In genomic region chr7:31061185-31061584, GRCh38 we compare ENCODE assay signal across 23 cellular contexts. TPM values are rescaled to one million over a fixed set of nuclear protein-coding genes. Genes with fewer than 3 reads are reported as not detected.
DNase-seq lines count a peak whose midpoint lies in the region; ATAC-seq and TF ChIP-seq lines count a peak whose summit lies in the region.
"Had no signal": no experiment of that assay in that cellular context is flagged by ENCODE, and none has a peak within 500 bp of the region (broad histone marks: within the 10 kb centered on the region; RNA-seq: fewer than 3 reads in every experiment).

No MANE protein-coding gene starts in this region.

- peak; percentile 60 for ATAC-seq in GM23338
- ATAC-seq: lower lobe of right lung had no signal

- H3K9me2 ChIP-seq in GM23338 (ENCODE audit: insufficient read depth): no peaks in the 10 kb centered on the region

- no peak overlapping the region for H3K4me3 Mint-ChIP-seq in GM23338
- no peak overlapping the region for H3K4me3 Mint-ChIP-seq in T-helper 2 cell treated with Interferon-gamma antibody and Interleukin-4, amounts not matched to agents 5 μg/mL and 100 μg/mL, for 36 hours
- H3K4me3 Mint-ChIP-seq: activated CD4-positive, alpha-beta memory T cell treated with anti-CD3 and anti-CD28 coated beads for 36 hours; activated naive CD4-positive, alpha-beta T cell treated with anti-CD3 and anti-CD28 coated beads for 36 hours had no signal

- no peaks in the 10 kb centered on the region for H3K36me3 ChIP-seq in GM23338 (ENCODE audit: insufficient read depth)
- H3K36me3 ChIP-seq: lower lobe of right lung had no signal

- no peak overlapping the region for H3K4me3 ChIP-seq in GM23338
- H3K4me3 ChIP-seq: lower lobe of right lung had no signal

- H3K4me2 ChIP-seq in GM23338: no peak overlapping the region

- no peak overlapping the region for H2AFZ ChIP-seq in GM23338
- H2AFZ ChIP-seq: parathyroid adenoma had no signal

- H3K27ac Mint-ChIP-seq in GM23338: no peak overlapping the region
- H3K27ac Mint-ChIP-seq in T-helper 2 cell treated with Interferon-gamma antibody and Interleukin-4, amounts not matched to agents 5 μg/mL and 100 μg/mL, for 36 hours: no peak overlapping the region
- H3K27ac Mint-ChIP-seq: activated CD4-positive, alpha-beta memory T cell treated with anti-CD3 and anti-CD28 coated beads for 36 hours; activated naive CD4-positive, alpha-beta T cell treated with anti-CD3 and anti-CD28 coated beads for 36 hours had no signal

- no peaks in the 10 kb centered on the region for H3K9me3 Mint-ChIP-seq in GM23338
- no peaks in the 10 kb centered on the region for H3K9me3 Mint-ChIP-seq in T-helper 2 cell treated with Interferon-gamma antibody and Interleukin-4, amounts not matched to agents 5 μg/mL and 100 μg/mL, for 36 hours
- H3K9me3 Mint-ChIP-seq: activated CD4-positive, alpha-beta memory T cell treated with anti-CD3 and anti-CD28 coated beads for 36 hours; activated naive CD4-positive, alpha-beta T cell treated with anti-CD3 and anti-CD28 coated beads for 36 hours had no signal

- DNase-seq in Daoy (ENCODE audit: low read depth): peak; percentile 37
- DNase-seq in GM23338 (ENCODE audit: low spot score): peak; percentile 57
- peak; percentile 15 for DNase-seq in SK-MEL-5 (ENCODE audit: low read depth, low spot score)
- peak; percentile 61 for DNase-seq in islet precursor cell
- no peak for DNase-seq in NCI-H2081 (lab: John Stamatoyannopoulos, UW)
- no peak for DNase-seq in activated CD8-positive, alpha-beta memory T cell treated with anti-CD3 and anti-CD28 coated beads, Interleukin-2, amount 50 U/mL, for 4 hours
- no peak for DNase-seq in T-helper 2 cell treated with Interferon-gamma antibody and Interleukin-4, amounts not matched to agents 5 μg/mL and 100 μg/mL, for 36 hours (ENCODE audit: low spot score)
- DNase-seq: activated CD4-positive, alpha-beta memory T cell treated with anti-CD3 and anti-CD28 coated beads for 36 hours; activated naive CD4-positive, alpha-beta T cell treated with anti-CD3 and anti-CD28 coated beads for 36 hours; activated T-cell treated with anti-CD3 and anti-CD28 coated beads, Interleukin-2, amount 50 U/mL, for 1 hour; anterior cingulate cortex; cerebellar nuclear complex; effector CD8-positive, alpha-beta T cell; KBM-7; lower lobe of right lung; NCI-H1105 treated with DMSO at 0.1 percent for 48 hours; NCI-H2171 treated with DMSO at 0.1 percent for 48 hours; NCI-H82; stimulated activated CD4-positive, alpha-beta T cell treated with anti-CD3 and anti-CD28 coated beads, Interleukin-2, amount 100 ng/mL, for 48 hours had no signal

- in situ Hi-C loops in SK-MEL-5 (cut with HindIII; ENCODE audit: low pct_unique_long_range_greater_than_20kb, low sequenced_read_pairs): no loop called here

- H3K4me1 ChIP-seq in GM23338 (ENCODE audit: insufficient read depth): no peaks in the 10 kb centered on the region; the same call in 1 of the 2 replicates
- H3K4me1 ChIP-seq: lower lobe of right lung, parathyroid adenoma had no signal

- H3K79me2 ChIP-seq in GM23338 (replicated peaks; ENCODE audit: insufficient read depth): no peaks in the 10 kb centered on the region
- H3K79me2 ChIP-seq: parathyroid adenoma had no signal

- H3K36me3 Mint-ChIP-seq in GM23338 (ENCODE audit: low read depth): no peaks in the 10 kb centered on the region; the same call in 2 of the 3 replicates
- H3K36me3 Mint-ChIP-seq in T-helper 2 cell treated with Interferon-gamma antibody and Interleukin-4, amounts not matched to agents 5 μg/mL and 100 μg/mL, for 36 hours (ENCODE audit: low read depth): no peaks in the 10 kb centered on the region
- H3K36me3 Mint-ChIP-seq: activated CD4-positive, alpha-beta memory T cell treated with anti-CD3 and anti-CD28 coated beads for 36 hours had no signal

- H3K27me3 Mint-ChIP-seq in GM23338 (ENCODE audit: insufficient read depth, low read depth, poor library complexity): peaks cover 15% of the 10 kb centered on the region
- H3K27me3 Mint-ChIP-seq in T-helper 2 cell treated with Interferon-gamma antibody and Interleukin-4, amounts not matched to agents 5 μg/mL and 100 μg/mL, for 36 hours (ENCODE audit: low read depth): peaks cover 3% of the 10 kb centered on the region
- H3K27me3 Mint-ChIP-seq: activated CD4-positive, alpha-beta memory T cell treated with anti-CD3 and anti-CD28 coated beads for 36 hours had no signal

- H3F3A ChIP-seq in GM23338 (replicated peaks; ENCODE audit: low read depth): no peaks in the 10 kb centered on the region

- TF ChIP-seq CTCF in GM23338 (conservative IDR thresholded peaks at IDR 0.05; ENCODE audit: low read depth in 2 of 2): peak; percentile 43 to 48

- no peak overlapping the region for H3K27ac ChIP-seq in GM23338 (ENCODE audit: low read depth)
- H3K27ac ChIP-seq: lower lobe of right lung, parathyroid adenoma, VCaP had no signal

- 0 out of 2 replicates have a peak, but pooled peaks cover 3% of the 10 kb centered on the region for H4K20me1 ChIP-seq in GM23338 (replicated peaks; ENCODE audit: insufficient read depth)

- H3K4me1 Mint-ChIP-seq in GM23338: peaks cover 26% of the 10 kb centered on the region
- no peaks in the 10 kb centered on the region for H3K4me1 Mint-ChIP-seq in T-helper 2 cell treated with Interferon-gamma antibody and Interleukin-4, amounts not matched to agents 5 μg/mL and 100 μg/mL, for 36 hours (ENCODE audit: low read depth)

- H3K27me3 ChIP-seq in GM23338 (ENCODE audit: insufficient read depth): no peaks in the 10 kb centered on the region

TF ChIP-seq in GM23338, 12 proteins besides CTCF, POLR2A, EP300 and RAD21 (continues in another document):
- TF ChIP-seq EZH2 (IDR thresholded peaks at IDR 0.05; ENCODE audit: low read depth, unreplicated experiment): no peak
- TF ChIP-seq REST (IDR thresholded peaks at IDR 0.05; ENCODE audit: unreplicated experiment): no peak
- TF ChIP-seq EZH2phosphoT487 (IDR thresholded peaks at IDR 0.05; ENCODE audit: unreplicated experiment): no peak
- TF ChIP-seq ZNF331 (CRISPR knock-in tag; IDR thresholded peaks at IDR 0.05; ENCODE audit: low read depth): no peak
- no peak for TF ChIP-seq JUNB (IDR thresholded peaks at IDR 0.05; ENCODE audit: unreplicated experiment)
- TF ChIP-seq STAT1 (IDR thresholded peaks at IDR 0.05; ENCODE audit: unreplicated experiment): no peak
- no peak for TF ChIP-seq CREB1 (CRISPR knock-in tag; IDR thresholded peaks at IDR 0.05; ENCODE audit: low read depth)

RNA-seq across cellular contexts. Expression of gene ADCYAP1R1, which starts 9.1 kb away (rescaled TPM):
- 0.17 and 0.24 TPM in 2 replicates for total RNA-seq in Daoy (2014; rRNA removed; shearing (Covaris generic))
- 9.2 and 10.6 TPM in 2 replicates for total RNA-seq in GM23338 (2014; rRNA removed; shearing (Covaris generic))
- 1.7 and 1.8 TPM in 2 replicates for polyA plus RNA-seq in GM23338 (2016; fragmentation: Nextera tagmentation; extraction: Ambion mirVana)
- not detected in 2 replicates for total RNA-seq in SK-MEL-5 (2014; rRNA removed; shearing (Covaris generic))
- 0.08 TPM in 1 of 2 replicates, not detected in the other for polyA plus RNA-seq in SK-MEL-5 (2015; cell fraction: cytosol; rRNA removed)
- not detected in 2 replicates for polyA plus RNA-seq in SK-MEL-5 (2015; cell fraction: nucleus; rRNA removed)
- total RNA-seq: activated CD4-positive, alpha-beta memory T cell treated with anti-CD3 and anti-CD28 coated beads for 36 hours; activated naive CD4-positive, alpha-beta T cell treated with anti-CD3 and anti-CD28 coated beads for 36 hours; fibroblast of lung; myocyte had no signal
- polyA plus RNA-seq: fibroblast of lung had no signal

Comparison
In these comparisons a context has a peak if more than half of its experiments do, and no peak if none do; other contexts are left out.
1. DNase-seq: peak in Daoy (single experiment), GM23338 (single experiment), SK-MEL-5 (single experiment) and islet precursor cell (single experiment); none in NCI-H2081 (0 of 2), activated CD8-positive, alpha-beta memory T cell treated with anti-CD3 and anti-CD28 coated beads, Interleukin-2, amount 50 U/mL, for 4 hours (single experiment) and T-helper 2 cell treated with Interferon-gamma antibody and Interleukin-4, amounts not matched to agents 5 μg/mL and 100 μg/mL, for 36 hours (single experiment).